ENCODE assay signal across 1 cellular context in the genomic region with DNA sequence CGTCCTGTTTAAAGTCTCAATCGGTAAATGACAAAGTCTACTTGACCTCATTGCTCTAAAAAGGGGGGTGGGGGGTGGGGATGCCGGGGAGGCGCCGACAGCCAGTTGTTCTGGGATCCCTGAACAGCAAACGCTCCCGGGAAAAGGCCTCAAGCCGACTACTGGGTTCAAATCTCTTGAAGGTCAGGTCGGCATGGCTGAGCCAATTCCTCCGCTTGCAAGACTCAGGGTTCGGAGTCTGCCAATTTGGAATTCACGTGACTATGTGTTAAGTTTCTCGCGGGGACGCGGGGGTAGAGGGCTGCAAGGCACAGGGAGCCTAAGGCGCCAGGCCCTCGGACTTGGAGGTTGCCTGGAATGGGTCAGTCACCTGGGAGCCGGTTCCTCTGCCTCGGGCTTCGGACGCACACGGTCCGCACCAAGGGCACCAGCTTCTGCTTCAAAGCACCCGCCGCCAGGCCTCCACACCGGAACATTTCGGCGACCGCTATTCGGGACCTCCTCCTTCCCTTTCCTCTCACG.
TF ChIP-seq lines count a peak whose summit lies in the region.

No MANE protein-coding gene starts in this region.

TF ChIP-seq in HEK293, 187 proteins besides CTCF, POLR2A, EP300 and RAD21 (continued from another document and continues in another):
- TF ChIP-seq, protein P1, sequence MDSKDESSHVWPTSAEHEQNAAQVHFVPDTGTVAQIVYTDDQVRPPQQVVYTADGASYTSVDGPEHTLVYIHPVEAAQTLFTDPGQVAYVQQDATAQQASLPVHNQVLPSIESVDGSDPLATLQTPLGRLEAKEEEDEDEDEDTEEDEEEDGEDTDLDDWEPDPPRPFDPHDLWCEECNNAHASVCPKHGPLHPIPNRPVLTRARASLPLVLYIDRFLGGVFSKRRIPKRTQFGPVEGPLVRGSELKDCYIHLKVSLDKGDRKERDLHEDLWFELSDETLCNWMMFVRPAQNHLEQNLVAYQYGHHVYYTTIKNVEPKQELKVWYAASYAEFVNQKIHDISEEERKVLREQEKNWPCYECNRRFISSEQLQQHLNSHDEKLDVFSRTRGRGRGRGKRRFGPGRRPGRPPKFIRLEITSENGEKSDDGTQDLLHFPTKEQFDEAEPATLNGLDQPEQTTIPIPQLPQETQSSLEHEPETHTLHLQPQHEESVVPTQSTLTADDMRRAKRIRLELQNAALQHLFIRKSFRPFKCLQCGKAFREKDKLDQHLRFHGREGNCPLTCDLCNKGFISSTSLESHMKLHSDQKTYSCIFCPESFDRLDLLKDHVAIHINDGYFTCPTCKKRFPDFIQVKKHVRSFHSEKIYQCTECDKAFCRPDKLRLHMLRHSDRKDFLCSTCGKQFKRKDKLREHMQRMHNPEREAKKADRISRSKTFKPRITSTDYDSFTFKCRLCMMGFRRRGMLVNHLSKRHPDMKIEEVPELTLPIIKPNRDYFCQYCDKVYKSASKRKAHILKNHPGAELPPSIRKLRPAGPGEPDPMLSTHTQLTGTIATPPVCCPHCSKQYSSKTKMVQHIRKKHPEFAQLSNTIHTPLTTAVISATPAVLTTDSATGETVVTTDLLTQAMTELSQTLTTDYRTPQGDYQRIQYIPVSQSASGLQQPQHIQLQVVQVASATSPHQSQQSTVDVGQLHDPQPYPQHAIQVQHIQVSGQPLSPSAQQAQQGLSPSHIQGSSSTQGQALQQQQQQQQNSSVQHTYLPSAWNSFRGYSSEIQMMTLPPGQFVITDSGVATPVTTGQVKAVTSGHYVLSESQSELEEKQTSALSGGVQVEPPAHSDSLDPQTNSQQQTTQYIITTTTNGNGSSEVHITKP (tag by site-specific recombination; IDR thresholded peaks at IDR 0.05) = no peak; the same call in 1 of the 2 replicates
- TF ChIP-seq, protein P2, sequence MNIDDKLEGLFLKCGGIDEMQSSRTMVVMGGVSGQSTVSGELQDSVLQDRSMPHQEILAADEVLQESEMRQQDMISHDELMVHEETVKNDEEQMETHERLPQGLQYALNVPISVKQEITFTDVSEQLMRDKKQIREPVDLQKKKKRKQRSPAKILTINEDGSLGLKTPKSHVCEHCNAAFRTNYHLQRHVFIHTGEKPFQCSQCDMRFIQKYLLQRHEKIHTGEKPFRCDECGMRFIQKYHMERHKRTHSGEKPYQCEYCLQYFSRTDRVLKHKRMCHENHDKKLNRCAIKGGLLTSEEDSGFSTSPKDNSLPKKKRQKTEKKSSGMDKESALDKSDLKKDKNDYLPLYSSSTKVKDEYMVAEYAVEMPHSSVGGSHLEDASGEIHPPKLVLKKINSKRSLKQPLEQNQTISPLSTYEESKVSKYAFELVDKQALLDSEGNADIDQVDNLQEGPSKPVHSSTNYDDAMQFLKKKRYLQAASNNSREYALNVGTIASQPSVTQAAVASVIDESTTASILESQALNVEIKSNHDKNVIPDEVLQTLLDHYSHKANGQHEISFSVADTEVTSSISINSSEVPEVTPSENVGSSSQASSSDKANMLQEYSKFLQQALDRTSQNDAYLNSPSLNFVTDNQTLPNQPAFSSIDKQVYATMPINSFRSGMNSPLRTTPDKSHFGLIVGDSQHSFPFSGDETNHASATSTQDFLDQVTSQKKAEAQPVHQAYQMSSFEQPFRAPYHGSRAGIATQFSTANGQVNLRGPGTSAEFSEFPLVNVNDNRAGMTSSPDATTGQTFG (tag by site-specific recombination; IDR thresholded peaks at IDR 0.05; ENCODE audit: borderline replicate concordance) = no peak
- TF ChIP-seq, protein P3, sequence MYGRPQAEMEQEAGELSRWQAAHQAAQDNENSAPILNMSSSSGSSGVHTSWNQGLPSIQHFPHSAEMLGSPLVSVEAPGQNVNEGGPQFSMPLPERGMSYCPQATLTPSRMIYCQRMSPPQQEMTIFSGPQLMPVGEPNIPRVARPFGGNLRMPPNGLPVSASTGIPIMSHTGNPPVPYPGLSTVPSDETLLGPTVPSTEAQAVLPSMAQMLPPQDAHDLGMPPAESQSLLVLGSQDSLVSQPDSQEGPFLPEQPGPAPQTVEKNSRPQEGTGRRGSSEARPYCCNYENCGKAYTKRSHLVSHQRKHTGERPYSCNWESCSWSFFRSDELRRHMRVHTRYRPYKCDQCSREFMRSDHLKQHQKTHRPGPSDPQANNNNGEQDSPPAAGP (tag by site-specific recombination; IDR thresholded peaks at IDR 0.05) = no peak
- TF ChIP-seq ZNF664 (tag by site-specific recombination; IDR thresholded peaks at IDR 0.05) = no peak
- TF ChIP-seq SCRT2 (tag by site-specific recombination; IDR thresholded peaks at IDR 0.05) = no peak
- TF ChIP-seq, protein P4, sequence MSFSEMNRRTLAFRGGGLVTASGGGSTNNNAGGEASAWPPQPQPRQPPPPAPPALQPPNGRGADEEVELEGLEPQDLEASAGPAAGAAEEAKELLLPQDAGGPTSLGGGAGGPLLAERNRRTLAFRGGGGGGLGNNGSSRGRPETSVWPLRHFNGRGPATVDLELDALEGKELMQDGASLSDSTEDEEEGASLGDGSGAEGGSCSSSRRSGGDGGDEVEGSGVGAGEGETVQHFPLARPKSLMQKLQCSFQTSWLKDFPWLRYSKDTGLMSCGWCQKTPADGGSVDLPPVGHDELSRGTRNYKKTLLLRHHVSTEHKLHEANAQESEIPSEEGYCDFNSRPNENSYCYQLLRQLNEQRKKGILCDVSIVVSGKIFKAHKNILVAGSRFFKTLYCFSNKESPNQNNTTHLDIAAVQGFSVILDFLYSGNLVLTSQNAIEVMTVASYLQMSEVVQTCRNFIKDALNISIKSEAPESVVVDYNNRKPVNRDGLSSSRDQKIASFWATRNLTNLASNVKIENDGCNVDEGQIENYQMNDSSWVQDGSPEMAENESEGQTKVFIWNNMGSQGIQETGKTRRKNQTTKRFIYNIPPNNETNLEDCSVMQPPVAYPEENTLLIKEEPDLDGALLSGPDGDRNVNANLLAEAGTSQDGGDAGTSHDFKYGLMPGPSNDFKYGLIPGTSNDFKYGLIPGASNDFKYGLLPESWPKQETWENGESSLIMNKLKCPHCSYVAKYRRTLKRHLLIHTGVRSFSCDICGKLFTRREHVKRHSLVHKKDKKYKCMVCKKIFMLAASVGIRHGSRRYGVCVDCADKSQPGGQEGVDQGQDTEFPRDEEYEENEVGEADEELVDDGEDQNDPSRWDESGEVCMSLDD (tag by site-specific recombination; IDR thresholded peaks at IDR 0.05) = peak; percentile 57; the same call in 1 of the 2 replicates
- no peak for TF ChIP-seq ZNF133 (tag by site-specific recombination; IDR thresholded peaks at IDR 0.05)
- no peak for TF ChIP-seq ZNF560 (tag by site-specific recombination; IDR thresholded peaks at IDR 0.05; ENCODE audit: borderline replicate concordance)
- TF ChIP-seq, protein P5, sequence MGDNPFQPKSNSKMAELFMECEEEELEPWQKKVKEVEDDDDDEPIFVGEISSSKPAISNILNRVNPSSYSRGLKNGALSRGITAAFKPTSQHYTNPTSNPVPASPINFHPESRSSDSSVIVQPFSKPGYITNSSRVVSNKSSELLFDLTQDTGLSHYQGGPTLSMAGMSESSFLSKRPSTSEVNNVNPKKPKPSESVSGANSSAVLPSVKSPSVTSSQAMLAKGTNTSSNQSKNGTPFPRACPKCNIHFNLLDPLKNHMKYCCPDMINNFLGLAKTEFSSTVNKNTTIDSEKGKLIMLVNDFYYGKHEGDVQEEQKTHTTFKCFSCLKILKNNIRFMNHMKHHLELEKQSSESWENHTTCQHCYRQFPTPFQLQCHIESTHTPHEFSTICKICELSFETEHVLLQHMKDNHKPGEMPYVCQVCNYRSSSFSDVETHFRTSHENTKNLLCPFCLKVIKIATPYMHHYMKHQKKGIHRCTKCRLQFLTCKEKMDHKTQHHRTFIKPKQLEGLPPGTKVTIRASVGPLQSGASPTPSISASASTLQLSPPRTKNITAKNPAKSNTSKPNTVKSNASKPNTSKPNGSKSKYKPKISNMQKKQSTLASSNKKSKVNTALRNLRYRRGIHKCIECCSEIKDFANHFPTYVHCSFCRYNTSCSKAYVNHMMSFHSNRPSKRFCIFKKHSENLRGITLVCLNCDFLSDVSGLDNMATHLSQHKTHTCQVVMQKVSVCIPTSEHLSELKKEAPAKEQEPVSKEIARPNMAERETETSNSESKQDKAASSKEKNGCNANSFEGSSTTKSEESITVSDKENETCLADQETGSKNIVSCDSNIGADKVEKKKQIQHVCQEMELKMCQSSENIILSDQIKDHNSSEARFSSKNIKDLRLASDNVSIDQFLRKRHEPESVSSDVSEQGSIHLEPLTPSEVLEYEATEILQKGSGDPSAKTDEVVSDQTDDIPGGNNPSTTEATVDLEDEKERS (tag by site-specific recombination; IDR thresholded peaks at IDR 0.05) = no peak
- TF ChIP-seq ZNF514 (tag by site-specific recombination; IDR thresholded peaks at IDR 0.05) = no peak
- TF ChIP-seq SP2 (tag by site-specific recombination; IDR thresholded peaks at IDR 0.05) = no peak
- no peak for TF ChIP-seq ZNF530 (tag by site-specific recombination; IDR thresholded peaks at IDR 0.05; ENCODE audit: low read depth)
- TF ChIP-seq, protein P6, sequence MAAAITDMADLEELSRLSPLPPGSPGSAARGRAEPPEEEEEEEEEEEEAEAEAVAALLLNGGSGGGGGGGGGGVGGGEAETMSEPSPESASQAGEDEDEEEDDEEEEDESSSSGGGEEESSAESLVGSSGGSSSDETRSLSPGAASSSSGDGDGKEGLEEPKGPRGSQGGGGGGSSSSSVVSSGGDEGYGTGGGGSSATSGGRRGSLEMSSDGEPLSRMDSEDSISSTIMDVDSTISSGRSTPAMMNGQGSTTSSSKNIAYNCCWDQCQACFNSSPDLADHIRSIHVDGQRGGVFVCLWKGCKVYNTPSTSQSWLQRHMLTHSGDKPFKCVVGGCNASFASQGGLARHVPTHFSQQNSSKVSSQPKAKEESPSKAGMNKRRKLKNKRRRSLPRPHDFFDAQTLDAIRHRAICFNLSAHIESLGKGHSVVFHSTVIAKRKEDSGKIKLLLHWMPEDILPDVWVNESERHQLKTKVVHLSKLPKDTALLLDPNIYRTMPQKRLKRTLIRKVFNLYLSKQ (tag by site-specific recombination; IDR thresholded peaks at IDR 0.05; ENCODE audit: borderline replicate concordance) = no peak
- TF ChIP-seq ZNF354C (tag by site-specific recombination; IDR thresholded peaks at IDR 0.05; ENCODE audit: borderline replicate concordance, low read depth) = no peak
- TF ChIP-seq ZNF830 (tag by site-specific recombination; IDR thresholded peaks at IDR 0.05; ENCODE audit: low read depth) = no peak
- no peak for TF ChIP-seq SP3 (tag by site-specific recombination; IDR thresholded peaks at IDR 0.05)
- no peak for TF ChIP-seq ZNF624 (tag by site-specific recombination; IDR thresholded peaks at IDR 0.05)
- TF ChIP-seq KLF8 (tag by site-specific recombination; IDR thresholded peaks at IDR 0.05) = 0 out of 2 replicates have a peak, but pooled peaks have one; percentile 10
- TF ChIP-seq ZBTB21 (tag by site-specific recombination; IDR thresholded peaks at IDR 0.05) = no peak
- TF ChIP-seq WT1 (tag by site-specific recombination; IDR thresholded peaks at IDR 0.05) = no peak
- TF ChIP-seq ZNF423 (tag by site-specific recombination; IDR thresholded peaks at IDR 0.05) = no peak
- TF ChIP-seq, protein P7, sequence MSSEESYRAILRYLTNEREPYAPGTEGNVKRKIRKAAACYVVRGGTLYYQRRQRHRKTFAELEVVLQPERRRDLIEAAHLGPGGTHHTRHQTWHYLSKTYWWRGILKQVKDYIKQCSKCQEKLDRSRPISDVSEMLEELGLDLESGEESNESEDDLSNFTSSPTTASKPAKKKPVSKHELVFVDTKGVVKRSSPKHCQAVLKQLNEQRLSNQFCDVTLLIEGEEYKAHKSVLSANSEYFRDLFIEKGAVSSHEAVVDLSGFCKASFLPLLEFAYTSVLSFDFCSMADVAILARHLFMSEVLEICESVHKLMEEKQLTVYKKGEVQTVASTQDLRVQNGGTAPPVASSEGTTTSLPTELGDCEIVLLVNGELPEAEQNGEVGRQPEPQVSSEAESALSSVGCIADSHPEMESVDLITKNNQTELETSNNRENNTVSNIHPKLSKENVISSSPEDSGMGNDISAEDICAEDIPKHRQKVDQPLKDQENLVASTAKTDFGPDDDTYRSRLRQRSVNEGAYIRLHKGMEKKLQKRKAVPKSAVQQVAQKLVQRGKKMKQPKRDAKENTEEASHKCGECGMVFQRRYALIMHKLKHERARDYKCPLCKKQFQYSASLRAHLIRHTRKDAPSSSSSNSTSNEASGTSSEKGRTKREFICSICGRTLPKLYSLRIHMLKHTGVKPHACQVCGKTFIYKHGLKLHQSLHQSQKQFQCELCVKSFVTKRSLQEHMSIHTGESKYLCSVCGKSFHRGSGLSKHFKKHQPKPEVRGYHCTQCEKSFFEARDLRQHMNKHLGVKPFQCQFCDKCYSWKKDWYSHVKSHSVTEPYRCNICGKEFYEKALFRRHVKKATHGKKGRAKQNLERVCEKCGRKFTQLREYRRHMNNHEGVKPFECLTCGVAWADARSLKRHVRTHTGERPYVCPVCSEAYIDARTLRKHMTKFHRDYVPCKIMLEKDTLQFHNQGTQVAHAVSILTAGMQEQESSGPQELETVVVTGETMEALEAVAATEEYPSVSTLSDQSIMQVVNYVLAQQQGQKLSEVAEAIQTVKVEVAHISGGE (tag by site-specific recombination; conservative IDR thresholded peaks at IDR 0.05; ENCODE audit: low read depth) = 0 out of 2 replicates have a peak, but pooled peaks have one; percentile 27
- no peak; the same call in 1 of the 2 replicates for TF ChIP-seq ZNF600 (tag by site-specific recombination; IDR thresholded peaks at IDR 0.05)
- TF ChIP-seq ZNF404 (tag by site-specific recombination; IDR thresholded peaks at IDR 0.05) = no peak
- TF ChIP-seq ZNF610 (tag by site-specific recombination; IDR thresholded peaks at IDR 0.05; ENCODE audit: borderline replicate concordance) = 0 out of 2 replicates have a peak, but pooled peaks have one; percentile 49
- TF ChIP-seq, protein P8, sequence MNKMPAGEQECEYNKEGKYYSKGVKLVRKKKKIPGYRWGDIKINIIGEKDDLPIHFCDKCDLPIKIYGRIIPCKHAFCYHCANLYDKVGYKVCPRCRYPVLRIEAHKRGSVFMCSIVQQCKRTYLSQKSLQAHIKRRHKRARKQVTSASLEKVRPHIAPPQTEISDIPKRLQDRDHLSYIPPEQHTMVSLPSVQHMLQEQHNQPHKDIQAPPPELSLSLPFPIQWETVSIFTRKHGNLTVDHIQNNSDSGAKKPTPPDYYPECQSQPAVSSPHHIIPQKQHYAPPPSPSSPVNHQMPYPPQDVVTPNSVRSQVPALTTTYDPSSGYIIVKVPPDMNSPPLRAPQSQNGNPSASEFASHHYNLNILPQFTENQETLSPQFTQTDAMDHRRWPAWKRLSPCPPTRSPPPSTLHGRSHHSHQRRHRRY (tag by site-specific recombination; IDR thresholded peaks at IDR 0.05) = no peak
- TF ChIP-seq HOXC10 (CRISPR knock-in tag; IDR thresholded peaks at IDR 0.05) = no peak
- no peak for TF ChIP-seq BCL11B (tag by site-specific recombination; IDR thresholded peaks at IDR 0.05; ENCODE audit: low read depth)
- no peak for TF ChIP-seq ZNF785 (tag by site-specific recombination; IDR thresholded peaks at IDR 0.05)
- TF ChIP-seq, protein P9, sequence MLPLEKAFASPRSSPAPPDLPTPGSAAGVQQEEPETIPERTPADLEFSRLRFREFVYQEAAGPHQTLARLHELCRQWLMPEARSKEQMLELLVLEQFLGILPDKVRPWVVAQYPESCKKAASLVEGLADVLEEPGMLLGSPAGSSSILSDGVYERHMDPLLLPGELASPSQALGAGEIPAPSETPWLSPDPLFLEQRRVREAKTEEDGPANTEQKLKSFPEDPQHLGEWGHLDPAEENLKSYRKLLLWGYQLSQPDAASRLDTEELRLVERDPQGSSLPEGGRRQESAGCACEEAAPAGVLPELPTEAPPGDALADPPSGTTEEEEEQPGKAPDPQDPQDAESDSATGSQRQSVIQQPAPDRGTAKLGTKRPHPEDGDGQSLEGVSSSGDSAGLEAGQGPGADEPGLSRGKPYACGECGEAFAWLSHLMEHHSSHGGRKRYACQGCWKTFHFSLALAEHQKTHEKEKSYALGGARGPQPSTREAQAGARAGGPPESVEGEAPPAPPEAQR (tag by site-specific recombination; IDR thresholded peaks at IDR 0.05) = no peak
- TF ChIP-seq ZNF544 (tag by site-specific recombination; IDR thresholded peaks at IDR 0.05) = no peak
- TF ChIP-seq ZNF701 (tag by site-specific recombination; IDR thresholded peaks at IDR 0.05) = no peak
- no peak for TF ChIP-seq ZNF223 (tag by site-specific recombination; IDR thresholded peaks at IDR 0.05)
- TF ChIP-seq ZNF76 (tag by site-specific recombination; IDR thresholded peaks at IDR 0.05; ENCODE audit: borderline replicate concordance, low read depth) = no peak
